ENCODE assay signal across 26 cellular contexts in the genomic region with DNA sequence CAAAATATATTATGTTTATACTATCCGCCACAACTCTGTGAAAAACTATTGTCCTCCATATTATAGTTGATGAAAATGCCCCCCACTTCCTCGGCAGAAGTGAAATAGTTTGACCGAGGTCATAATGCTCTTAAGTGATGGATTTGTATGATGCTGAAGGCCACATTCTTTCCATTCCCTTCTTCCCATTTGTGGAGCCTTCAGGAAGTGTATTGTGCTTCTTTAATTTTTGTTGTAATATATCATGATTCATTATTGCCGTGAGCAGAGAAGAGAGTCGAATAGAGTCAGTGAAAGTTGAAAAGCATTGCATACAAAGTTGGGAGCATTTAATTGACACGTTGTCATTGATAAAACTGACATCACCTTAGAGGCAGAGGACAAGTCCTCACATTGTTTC.
"Had no signal": no experiment of that assay in that cellular context is flagged by ENCODE, and none has a peak within 500 bp of the region (broad histone marks: within the 10 kb centered on the region; RNA-seq: fewer than 3 reads in every experiment).

No MANE protein-coding gene starts in this region.

- DNase-seq: activated CD4-positive, alpha-beta T cell treated with anti-CD3 and anti-CD28 coated beads for 48 hours; activated CD4-positive, alpha-beta T cell treated with anti-CD3 and anti-CD28 coated beads, Interleukin-2, amount 50 U/mL, for 48 hours; activated CD4-positive, CD25-positive, alpha-beta regulatory T cell treated with anti-CD3 and anti-CD28 coated beads, Interleukin-2, amount 50 U/mL, for 72 hours; activated CD8-positive, alpha-beta memory T cell treated with anti-CD3 and anti-CD28 coated beads, Interleukin-2, amount 10 ng/mL, durations not matched to agents 7 days and 5 days; activated effector memory CD4-positive, alpha-beta T cell treated with anti-CD3 and anti-CD28 coated beads, Interleukin-2, amount 50 U/mL, for 16 hours; activated naive CD4-positive, alpha-beta T cell treated with Interleukin-2 at 50 U/mL for 16 hours; activated naive CD8-positive, alpha-beta T cell treated with anti-CD3 and anti-CD28 coated beads, Interleukin-2, amount 50 U/mL, for 24 hours; activated T-cell treated with anti-CD3 and anti-CD28 coated beads, Interleukin-2, amount 50 U/mL, for 4 hours; caudate nucleus; MM.1S; NCI-H1105; NCI-H1436; NCI-H1694 treated with DMSO at 0.1 percent for 48 hours; NCI-H2029 treated with DMSO at 0.1 percent for 48 hours; NCI-H510A treated with DMSO at 0.1 percent for 48 hours; NCI-H69; NK-92 treated with Interleukin-12 subunit alpha and Interleukin-12 subunit beta, amount 100 ng/mL, for 24 hours; OCI-M1; Right ventricle myocardium superior; SJCRH30; T-helper 9 cell had no signal

- H3K27me3 Mint-ChIP-seq: activated CD8-positive, alpha-beta memory T cell treated with anti-CD3 and anti-CD28 coated beads, Interleukin-2, amount 10 ng/mL, durations not matched to agents 7 days and 5 days; activated naive CD8-positive, alpha-beta T cell treated with anti-CD3 and anti-CD28 coated beads, Interleukin-2, amount 50 U/mL, for 24 hours had no signal

- H3K9me3 Mint-ChIP-seq: activated naive CD8-positive, alpha-beta T cell treated with anti-CD3 and anti-CD28 coated beads, Interleukin-2, amount 50 U/mL, for 24 hours had no signal

- ATAC-seq: activated CD8-positive, alpha-beta memory T cell treated with anti-CD3 and anti-CD28 coated beads, Interleukin-2, amount 10 ng/mL, durations not matched to agents 7 days and 5 days; activated naive CD4-positive, alpha-beta T cell treated with anti-CD3 and anti-CD28 coated beads, Interleukin-2, amount 50 U/mL, for 72 hours; activated naive CD8-positive, alpha-beta T cell treated with anti-CD3 and anti-CD28 coated beads, Interleukin-2, amount 50 U/mL, for 24 hours; activated T-cell treated with anti-CD3 and anti-CD28 coated beads, Interleukin-2, amount 50 U/mL, for 4 hours; Panc1; WTC11 had no signal

- H3K4me1 Mint-ChIP-seq: WTC11 had no signal

- H3K4me3 ChIP-seq: breast epithelium, SJCRH30 had no signal

- H3K36me3 Mint-ChIP-seq: activated CD8-positive, alpha-beta memory T cell treated with anti-CD3 and anti-CD28 coated beads, Interleukin-2, amount 10 ng/mL, durations not matched to agents 7 days and 5 days; activated naive CD4-positive, alpha-beta T cell treated with anti-CD3 and anti-CD28 coated beads, Interleukin-2, amount 50 U/mL, for 72 hours; WTC11 had no signal

- H3K27ac Mint-ChIP-seq: activated CD8-positive, alpha-beta memory T cell treated with anti-CD3 and anti-CD28 coated beads, Interleukin-2, amount 10 ng/mL, durations not matched to agents 7 days and 5 days; activated naive CD4-positive, alpha-beta T cell treated with anti-CD3 and anti-CD28 coated beads, Interleukin-2, amount 50 U/mL, for 72 hours; activated naive CD8-positive, alpha-beta T cell treated with anti-CD3 and anti-CD28 coated beads, Interleukin-2, amount 50 U/mL, for 24 hours; T-helper 1 cell treated with Interleukin-12 subunit alpha and Interleukin-12 subunit beta and Interleukin-4 antibody, amounts not matched to agents 30 μg/mL and 1 μg/mL, for 36 hours; WTC11 had no signal

- H3K4me3 Mint-ChIP-seq: activated CD8-positive, alpha-beta memory T cell treated with anti-CD3 and anti-CD28 coated beads, Interleukin-2, amount 10 ng/mL, durations not matched to agents 7 days and 5 days; activated naive CD8-positive, alpha-beta T cell treated with anti-CD3 and anti-CD28 coated beads, Interleukin-2, amount 50 U/mL, for 24 hours; activated T-cell treated with anti-CD3 and anti-CD28 coated beads, Interleukin-2, amount 50 U/mL, for 4 hours; T-helper 1 cell treated with Interleukin-12 subunit alpha and Interleukin-12 subunit beta and Interleukin-4 antibody, amounts not matched to agents 30 μg/mL and 1 μg/mL, for 36 hours; WTC11 had no signal
